ENCODE assay signal across 14 cellular contexts in the genomic region with DNA sequence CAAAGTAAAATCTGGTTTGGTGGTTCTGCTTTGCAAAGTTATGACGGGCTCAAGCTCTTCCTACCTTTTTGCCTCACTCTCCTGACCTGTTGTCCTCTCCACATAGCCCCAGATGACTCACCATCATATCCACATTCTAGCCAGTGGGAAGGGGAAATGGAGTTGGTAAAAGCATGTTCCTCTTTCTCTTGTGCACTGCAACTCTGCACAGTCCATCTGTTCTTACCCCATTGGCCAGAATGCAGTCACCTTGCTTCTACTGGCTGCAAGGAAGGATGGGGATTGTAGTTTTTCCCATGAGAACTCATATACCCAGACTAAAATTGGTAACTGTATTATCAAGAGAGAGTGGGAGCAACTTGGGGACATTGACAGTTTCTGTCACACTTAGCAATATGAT. TPM values are rescaled to one million over a fixed set of nuclear protein-coding genes. Genes with fewer than 3 reads are reported as not detected.
A peak's percentile ranks its signal among the peaks of the same experiment; 100 is the strongest.
DNase-seq lines count a peak whose midpoint lies in the region; ATAC-seq and TF ChIP-seq lines count a peak whose summit lies in the region.
"Had no signal": no experiment of that assay in that cellular context is flagged by ENCODE, and none has a peak within 500 bp of the region (broad histone marks: within the 10 kb centered on the region; RNA-seq: fewer than 3 reads in every experiment).

No MANE protein-coding gene starts in this region.

- ATAC-seq in GM19452 (IDR thresholded peaks at IDR 0.05; ENCODE audit: unreplicated experiment) (peak; percentile 63), left lung (peak; percentile 52), GM18498 (IDR thresholded peaks at IDR 0.05; ENCODE audit: unreplicated experiment) (no peak), GM19397 (IDR thresholded peaks at IDR 0.05; ENCODE audit: unreplicated experiment) (no peak)
- no peak for ATAC-seq in activated CD4-positive, alpha-beta T cell treated with anti-CD3 and anti-CD28 coated beads for 36 hours
- ATAC-seq: natural killer cell treated with Interleukin-12 subunit alpha and Interleukin-12 subunit beta and Interleukin-15 and Interleukin-18, amount 100 ng/mL, for 72 hours had no signal

- H3K4me1 Mint-ChIP-seq in activated CD4-positive, alpha-beta T cell treated with anti-CD3 and anti-CD28 coated beads for 36 hours: no peaks in the 10 kb centered on the region
- H3K4me1 Mint-ChIP-seq: activated naive CD8-positive, alpha-beta T cell treated with anti-CD3 and anti-CD28 coated beads, Interleukin-2, amount 10 ng/mL, durations not matched to agents 7 days and 5 days had no signal

- no peak for TF ChIP-seq CTCF in left lung (IDR thresholded peaks at IDR 0.05)

- H3K4me1 ChIP-seq in left lung: no peaks in the 10 kb centered on the region

- H3K4me3 ChIP-seq in left lung: no peak overlapping the region
- H3K4me3 ChIP-seq: skin epidermis had no signal

- intact Hi-C loops in left lung (cut with DNase I): no loop called here
- intact Hi-C loops in activated CD4-positive, alpha-beta T cell treated with anti-CD3 and anti-CD28 coated beads for 36 hours (cut with DNase I, micrococcal nuclease): loop anchor here in 1 of 2 experiments (5.0 kb wide), 1 partner anchor 581 kb away; no protein-coding TSS in a partner anchor

- peak; percentile 94 to 96 for DNase-seq in Kasumi-1 (lab: John Stamatoyannopoulos, UW)
- peak; percentile 22 for DNase-seq in UCSD-AML1 (lab: John Stamatoyannopoulos, UW; ENCODE audit: unreplicated experiment)
- DNase-seq in left lung: no peak
- DNase-seq in activated CD4-positive, alpha-beta T cell treated with anti-CD3 and anti-CD28 coated beads for 36 hours: no peak
- no peak for DNase-seq in amniotic stem cell (lab: John Stamatoyannopoulos, UW)
- DNase-seq: activated CD8-positive, alpha-beta memory T cell treated with anti-CD3 and anti-CD28 coated beads for 24 hours; activated naive CD8-positive, alpha-beta T cell treated with anti-CD3 and anti-CD28 coated beads, Interleukin-2, amount 10 ng/mL, durations not matched to agents 7 days and 5 days; Calu3; effector CD8-positive, alpha-beta T cell had no signal

- H3K27me3 Mint-ChIP-seq in activated CD4-positive, alpha-beta T cell treated with anti-CD3 and anti-CD28 coated beads for 36 hours: peaks cover 7% of the 10 kb centered on the region

- H3K27ac ChIP-seq in left lung: no peak overlapping the region
- H3K27ac ChIP-seq: skin epidermis had no signal

- no peaks in the 10 kb centered on the region for H3K27me3 ChIP-seq in left lung

- H3K36me3 ChIP-seq in left lung: no peaks in the 10 kb centered on the region

- peaks cover 0 to 3% of the 10 kb centered on the region in 2 donors for H3K9me3 ChIP-seq in left lung

- CTCF ChIA-PET in activated CD4-positive, alpha-beta T cell treated with anti-CD3 and anti-CD28 coated beads for 36 hours (lab: Charles Lee): interaction anchor here (0.6 to 2.2 kb wide), 7 partner anchors 31 to 825 kb away, joined by 3 to 8 read pairs (median 3); no protein-coding TSS in a partner anchor

- POLR2A ChIA-PET in activated CD4-positive, alpha-beta T cell treated with anti-CD3 and anti-CD28 coated beads for 36 hours (lab: Charles Lee): no interaction called here

- H3K36me3 Mint-ChIP-seq in activated CD4-positive, alpha-beta T cell treated with anti-CD3 and anti-CD28 coated beads for 36 hours (ENCODE audit: low read depth): no peaks in the 10 kb centered on the region
- H3K36me3 Mint-ChIP-seq: activated naive CD8-positive, alpha-beta T cell treated with anti-CD3 and anti-CD28 coated beads, Interleukin-2, amount 10 ng/mL, durations not matched to agents 7 days and 5 days; natural killer cell treated with Interleukin-12 subunit alpha and Interleukin-12 subunit beta and Interleukin-15 and Interleukin-18, amount 100 ng/mL, for 72 hours had no signal

- H3K4me3 Mint-ChIP-seq in activated CD4-positive, alpha-beta T cell treated with anti-CD3 and anti-CD28 coated beads for 36 hours: no peak overlapping the region
- H3K4me3 Mint-ChIP-seq: activated naive CD8-positive, alpha-beta T cell treated with anti-CD3 and anti-CD28 coated beads, Interleukin-2, amount 10 ng/mL, durations not matched to agents 7 days and 5 days; natural killer cell treated with Interleukin-12 subunit alpha and Interleukin-12 subunit beta and Interleukin-15 and Interleukin-18, amount 100 ng/mL, for 72 hours had no signal

- H3K9me3 Mint-ChIP-seq in activated CD4-positive, alpha-beta T cell treated with anti-CD3 and anti-CD28 coated beads for 36 hours (ENCODE audit: low read depth): peaks cover 2% of the 10 kb centered on the region
- H3K9me3 Mint-ChIP-seq: natural killer cell treated with Interleukin-12 subunit alpha and Interleukin-12 subunit beta and Interleukin-15 and Interleukin-18, amount 100 ng/mL, for 72 hours had no signal

- H3K27ac Mint-ChIP-seq in activated CD4-positive, alpha-beta T cell treated with anti-CD3 and anti-CD28 coated beads for 36 hours: no peak overlapping the region
- H3K27ac Mint-ChIP-seq: activated naive CD8-positive, alpha-beta T cell treated with anti-CD3 and anti-CD28 coated beads, Interleukin-2, amount 10 ng/mL, durations not matched to agents 7 days and 5 days; natural killer cell treated with Interleukin-12 subunit alpha and Interleukin-12 subunit beta and Interleukin-15 and Interleukin-18, amount 100 ng/mL, for 72 hours had no signal

RNA-seq across cellular contexts. Expression of gene SMIM21, which starts 50.4 kb away (rescaled TPM):
- total RNA-seq in left lung: not detected
- not detected for total RNA-seq in activated CD4-positive, alpha-beta T cell treated with anti-CD3 and anti-CD28 coated beads for 36 hours
- total RNA-seq: activated naive CD8-positive, alpha-beta T cell treated with anti-CD3 and anti-CD28 coated beads, Interleukin-2, amount 10 ng/mL, durations not matched to agents 7 days and 5 days; Calu3; natural killer cell treated with Interleukin-12 subunit alpha and Interleukin-12 subunit beta and Interleukin-15 and Interleukin-18, amount 100 ng/mL, for 72 hours had no signal

Comparison
In these comparisons a context has a peak if more than half of its experiments do, and no peak if none do; other contexts are left out.
1. ATAC-seq: peak in GM19452 (single experiment) and left lung (single experiment); none in GM18498 (single experiment), activated CD4-positive, alpha-beta T cell treated with anti-CD3 and anti-CD28 coated beads for 36 hours (single experiment) and GM19397 (single experiment).
2. DNase-seq: peak in Kasumi-1 (2 of 2) and UCSD-AML1 (single experiment); none in left lung (0 of 2), activated CD4-positive, alpha-beta T cell treated with anti-CD3 and anti-CD28 coated beads for 36 hours (single experiment) and amniotic stem cell (single experiment).